In genomic region chr2:180730976-180731375, GRCh38 we compare ENCODE assay signal across 21 cellular contexts.
A peak's percentile ranks its signal among the peaks of the same experiment; 100 is the strongest.
DNase-seq lines count a peak whose midpoint lies in the region; ATAC-seq, FAIRE-seq and TF ChIP-seq lines count a peak whose summit lies in the region.
"Had no signal": no experiment of that assay in that cellular context is flagged by ENCODE, and none has a peak within 500 bp of the region (broad histone marks: within the 10 kb centered on the region; RNA-seq: fewer than 3 reads in every experiment).

No MANE protein-coding gene starts in this region.

- 14% methylated on average over 2 of the region's 2 CpGs for WGBS in K562 (ENCODE audit: insufficient coverage, low coverage, missing lambda C conversion rate)

- no peaks in the 10 kb centered on the region for H3K79me2 ChIP-seq in K562 (ENCODE audit: control insufficient read depth, insufficient read depth, low read length)

- FAIRE-seq in K562 (lab: Jason Lieb, UNC) = no peak

- BruUV-seq in K562 (replicated peaks; lab: Mats Ljungman, UMichigan) = no TSS peak

- H3K27ac Mint-ChIP-seq in immature natural killer cell = no peak overlapping the region
- H3K27ac Mint-ChIP-seq: activated CD8-positive, alpha-beta T cell treated with anti-CD3 and anti-CD28 coated beads for 36 hours; naive B cell had no signal

- H4K20me1 ChIP-seq in K562 (replicated peaks; ENCODE audit: control insufficient read depth, insufficient read depth, low read length) = no peaks in the 10 kb centered on the region

- DNase-seq in DMS53 treated with DMSO at 0.1 percent for 48 hours (lab: John Stamatoyannopoulos, UW; ENCODE audit: unreplicated experiment) (peak; percentile 37), LHCN-M2 (ENCODE audit: low read depth) (peak; percentile 41), K562 (ENCODE audit: extremely low read depth in 1 of 4, low spot score in 3 of 4) (no peak), iris pigment epithelial cell (ENCODE audit: low read depth) (peak; percentile 61), SHP77 treated with DMSO at 0.1 percent for 48 hours (lab: John Stamatoyannopoulos, UW) (no peak), NCI-H1417 (lab: John Stamatoyannopoulos, UW) (no peak), immature natural killer cell (no peak)
- DNase-seq: activated CD8-positive, alpha-beta T cell treated with anti-CD3 and anti-CD28 coated beads for 36 hours; activated naive CD4-positive, alpha-beta T cell treated with anti-CD3 and anti-CD28 coated beads, Interleukin-2, amount 50 U/mL, for 16 hours; activated T-cell treated with anti-CD3 and anti-CD28 coated beads, Interleukin-2, amount 50 U/mL, for 4 hours; naive B cell; NCI-H2029 treated with DMSO at 0.1 percent for 48 hours; NCI-H524; ovary; sigmoid colon; stimulated activated CD4-positive, alpha-beta T cell treated with anti-CD3 and anti-CD28 coated beads, Interleukin-1b, Interleukin-23, amount 100 ng/mL, for 48 hours; stimulated activated naive CD8-positive, alpha-beta T cell treated with anti-CD3 and anti-CD28 coated beads, Interleukin-15, Interleukin-2, amounts not matched to agents 100 U/mL and 50 U/mL, for 24 hours; T-helper 2 cell; transverse colon had no signal

- no peak for TF ChIP-seq CTCF in K562 (IDR thresholded peaks at IDR 0.05 in 2 of 3, conservative IDR thresholded peaks at IDR 0.05 in 1 of 3; ENCODE audit: insufficient read depth in 2 of 3, low read depth in 1 of 3, low read length in 3 of 3)

- ATAC-seq in K562 (no peak), GM19328 (IDR thresholded peaks at IDR 0.05; ENCODE audit: unreplicated experiment) (no peak)
- ATAC-seq: activated CD8-positive, alpha-beta T cell treated with anti-CD3 and anti-CD28 coated beads for 36 hours; activated T-cell treated with anti-CD3 and anti-CD28 coated beads, Interleukin-2, amount 50 U/mL, for 4 hours; stimulated activated naive CD8-positive, alpha-beta T cell treated with anti-CD3 and anti-CD28 coated beads, Interleukin-15, Interleukin-2, amounts not matched to agents 100 U/mL and 50 U/mL, for 24 hours had no signal

- H3K4me1 ChIP-seq in K562 (replicated peaks in 1 of 2; ENCODE audit: control insufficient read depth in 2 of 2, insufficient read depth in 2 of 2, low read length in 2 of 2) = no peaks in the 10 kb centered on the region
- H3K4me1 ChIP-seq: sigmoid colon had no signal

- TF ChIP-seq EP300 in K562 (IDR thresholded peaks at IDR 0.05; ENCODE audit: low read length) = no peak

- H3K9me3 Mint-ChIP-seq in immature natural killer cell = peaks cover 0 to 5% (median 0%) of the 10 kb centered on the region in 6 donors
- H3K9me3 Mint-ChIP-seq: activated CD8-positive, alpha-beta T cell treated with anti-CD3 and anti-CD28 coated beads for 36 hours; activated T-cell treated with anti-CD3 and anti-CD28 coated beads, Interleukin-2, amount 50 U/mL, for 4 hours; naive B cell had no signal

- CTCF ChIA-PET in K562 (lab: Yijun Ruan, JAX; ENCODE audit: low intra/inter-chr PET ratio) = no interaction called here

- H3K9ac ChIP-seq in K562 (ENCODE audit: insufficient read depth in 1 of 2, low read depth in 2 of 2, low read length in 2 of 2) = no peak overlapping the region

- H3K9me1 ChIP-seq in K562 (ENCODE audit: control insufficient read depth, insufficient read depth, low read length) = no peaks in the 10 kb centered on the region

- no peaks in the 10 kb centered on the region for H3K27me3 ChIP-seq in K562 (ENCODE audit: control insufficient read depth in 2 of 2, insufficient read depth in 2 of 2, low read length in 2 of 2)
- H3K27me3 ChIP-seq: ovary, sigmoid colon, transverse colon had no signal

- H3K4me2 ChIP-seq in K562 (ENCODE audit: insufficient read depth, low read length) = no peak overlapping the region

- H2AFZ ChIP-seq in K562 (ENCODE audit: low read depth, low read length) = no peak overlapping the region

- H3K4me1 Mint-ChIP-seq in immature natural killer cell = no peaks in the 10 kb centered on the region
- H3K4me1 Mint-ChIP-seq: naive B cell had no signal

- no peak for TF ChIP-seq RAD21 in K562 (CRISPR knock-in tag; conservative IDR thresholded peaks at IDR 0.05 in 1 of 2, IDR thresholded peaks at IDR 0.05 in 1 of 2)

- POLR2A ChIA-PET in K562 (lab: Yijun Ruan, JAX) = no interaction called here

- H3K4me3 Mint-ChIP-seq in immature natural killer cell = no peak overlapping the region
- H3K4me3 Mint-ChIP-seq: activated CD8-positive, alpha-beta T cell treated with anti-CD3 and anti-CD28 coated beads for 36 hours; activated T-cell treated with anti-CD3 and anti-CD28 coated beads, Interleukin-2, amount 50 U/mL, for 4 hours; naive B cell had no signal

- no peak overlapping the region for H3K4me3 ChIP-seq in K562
- H3K4me3 ChIP-seq: coronary artery, ovary, sigmoid colon, transverse colon had no signal

- in situ Hi-C loops in K562 (cut with MboI) = no loop called here

- H3K27ac ChIP-seq in K562 (ENCODE audit: extremely low read depth, low read depth, low read length) = no peak overlapping the region
- H3K27ac ChIP-seq: coronary artery, ovary, sigmoid colon, transverse colon had no signal

- H3K9me3 ChIP-seq in K562 (replicated peaks; ENCODE audit: control insufficient read depth, insufficient read depth, low read depth, low read length) = no peaks in the 10 kb centered on the region
- H3K9me3 ChIP-seq: ovary, sigmoid colon, transverse colon had no signal

- no peaks in the 10 kb centered on the region for H3K36me3 Mint-ChIP-seq in immature natural killer cell
- H3K36me3 Mint-ChIP-seq: naive B cell had no signal

- no peaks in the 10 kb centered on the region for H3K27me3 Mint-ChIP-seq in immature natural killer cell (ENCODE audit: low read depth in 3 of 3)
- H3K27me3 Mint-ChIP-seq: activated CD8-positive, alpha-beta T cell treated with anti-CD3 and anti-CD28 coated beads for 36 hours; naive B cell had no signal

- no peak for TF ChIP-seq POLR2A in K562 (conservative IDR thresholded peaks at IDR 0.05)

- intact Hi-C loops in K562 (cut with micrococcal nuclease) = no loop called here

- H3K36me3 ChIP-seq in K562 (ENCODE audit: control insufficient read depth, insufficient read depth, low read length) = no peaks in the 10 kb centered on the region
- H3K36me3 ChIP-seq: ovary, sigmoid colon, transverse colon had no signal

TF ChIP-seq in K562, 482 proteins besides CTCF, POLR2A, EP300 and RAD21:
- TF ChIP-seq CSDE1 (IDR thresholded peaks at IDR 0.05) (no peak), CEBPG (CRISPR knock-in tag; IDR thresholded peaks at IDR 0.05) (no peak), CEBPG (tag; conservative IDR thresholded peaks at IDR 0.05 in 1 of 2, IDR thresholded peaks at IDR 0.05 in 1 of 2) (0 out of 4 replicates have a peak, but pooled peaks of 1 of the 2 experiments have one; percentile 21), ZNF77 (CRISPR knock-in tag; IDR thresholded peaks at IDR 0.05) (no peak), CEBPB (tag; IDR thresholded peaks at IDR 0.05) (peak; percentile 72), SAFB (IDR thresholded peaks at IDR 0.05; ENCODE audit: borderline replicate concordance, low read depth, low read length) (no peak), ZNF644 (tag; IDR thresholded peaks at IDR 0.05; ENCODE audit: low read depth) (no peak)

Comparison
In these comparisons a context has a peak if more than half of its experiments do, and no peak if none do; other contexts are left out.
1. DNase-seq: peak in DMS53 treated with DMSO at 0.1 percent for 48 hours (single experiment), LHCN-M2 (single experiment) and iris pigment epithelial cell (single experiment); none in K562 (0 of 4), SHP77 treated with DMSO at 0.1 percent for 48 hours (single experiment), NCI-H1417 (0 of 3) and immature natural killer cell (0 of 3).